8 cellular contexts compared by ENCODE assay signal in the genomic region with DNA sequence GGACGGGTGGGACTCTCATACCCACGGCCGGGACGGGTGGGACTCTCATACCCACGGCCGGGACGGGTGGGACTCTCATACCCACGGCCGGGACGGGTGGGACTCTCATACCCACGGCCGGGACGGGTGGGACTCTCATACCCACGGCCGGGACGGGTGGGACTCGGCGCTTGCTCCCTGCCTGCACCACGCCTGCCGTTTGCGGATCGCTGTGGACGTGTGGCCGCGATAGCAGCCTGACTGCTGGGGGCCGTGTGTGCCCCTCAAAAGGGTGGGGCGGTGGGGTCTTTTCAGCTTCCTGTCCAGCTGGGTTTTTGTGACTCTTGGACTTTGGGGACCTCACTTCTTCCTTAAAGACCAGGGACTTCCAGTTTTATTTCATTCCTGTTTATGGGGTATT. TPM values are rescaled to one million over a fixed set of nuclear protein-coding genes. Genes with fewer than 3 reads are reported as not detected.
"Had no signal": no experiment of that assay in that cellular context is flagged by ENCODE, and none has a peak within 500 bp of the region (broad histone marks: within the 10 kb centered on the region; RNA-seq: fewer than 3 reads in every experiment).

No MANE protein-coding gene starts in this region.

RNA-seq across cellular contexts. Expression of a gene that starts 57.7 kb away (rescaled TPM):
- total RNA-seq: hepatocyte; left lobe of liver; naive thymus-derived CD4-positive, alpha-beta T cell; natural killer cell treated with Interleukin-12 subunit alpha and Interleukin-12 subunit beta and Interleukin-15 and Interleukin-18, amount 100 ng/mL, for 72 hours; suprapubic skin; ureter had no signal
- polyA plus RNA-seq: hepatocyte; naive thymus-derived CD4-positive, alpha-beta T cell; neural cell; pancreas had no signal
